1 cellular context compared by ENCODE assay signal in the genomic region with DNA sequence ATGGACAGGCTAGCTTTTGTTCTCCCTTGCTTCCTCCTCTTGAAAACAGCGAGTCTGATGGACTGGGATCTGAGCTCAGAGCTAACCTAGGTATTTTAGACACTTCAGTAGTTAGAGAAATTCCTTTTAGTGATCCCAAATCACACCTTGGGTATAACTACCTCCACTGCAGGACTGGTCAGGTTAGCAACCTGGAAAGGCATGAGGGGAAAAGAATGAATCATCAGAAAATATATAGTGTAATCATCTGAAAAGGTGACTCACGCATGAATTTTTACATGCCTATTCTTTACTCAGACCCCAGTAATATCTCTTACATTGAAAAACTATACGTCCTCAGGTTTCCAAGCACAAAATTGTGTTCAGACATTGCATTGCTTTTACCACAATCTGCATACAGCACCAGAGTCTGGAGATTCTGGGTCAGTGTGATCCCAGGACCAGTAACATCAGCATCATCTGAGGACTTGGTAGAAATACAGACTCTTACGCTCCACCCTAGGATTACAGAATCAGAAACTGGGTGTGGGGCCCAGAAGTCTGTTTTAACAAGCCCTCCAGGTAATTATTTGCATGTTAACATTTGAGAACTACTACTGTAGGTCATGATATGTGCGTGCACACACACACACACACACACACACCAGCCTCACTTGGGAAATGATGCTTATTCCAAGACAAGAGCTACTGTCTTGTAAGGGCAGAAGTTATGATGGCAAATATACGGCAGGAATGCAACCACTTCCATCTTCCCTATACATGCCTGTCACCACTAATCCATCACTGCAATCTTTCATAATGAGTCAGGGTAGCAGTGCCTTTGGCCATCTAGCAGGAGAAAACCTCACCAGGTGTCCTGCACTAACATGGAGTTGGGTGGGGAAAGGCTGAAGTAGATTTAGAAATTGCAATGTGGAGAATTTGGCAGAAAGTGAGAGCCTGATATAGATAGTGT.
TF ChIP-seq lines count a peak whose summit lies in the region.

No MANE protein-coding gene starts in this region.

TF ChIP-seq in IMR-90, 13 proteins besides CTCF, POLR2A, EP300 and RAD21:
- TF ChIP-seq FOS (IDR thresholded peaks at IDR 0.05; ENCODE audit: low read depth, low read length): peak; percentile 64; the same call in 1 of the 2 replicates
- no peak for TF ChIP-seq RFX5 (IDR thresholded peaks at IDR 0.05; ENCODE audit: low read depth, low read length)
